In genomic region chr11:37411289-37411688, GRCh38 we compare ENCODE assay signal across 30 cellular contexts.
"Had no signal": no experiment of that assay in that cellular context is flagged by ENCODE, and none has a peak within 500 bp of the region (broad histone marks: within the 10 kb centered on the region; RNA-seq: fewer than 3 reads in every experiment).

No MANE protein-coding gene starts in this region.

- DNase-seq: activated B cell treated with CpG ODN at 0.5 μM for 24 hours; activated CD4-positive, alpha-beta T cell treated with anti-CD3 and anti-CD28 coated beads for 48 hours; activated CD4-positive, alpha-beta T cell treated with anti-CD3 and anti-CD28 coated beads, Interleukin-2, amount 50 U/mL, for 1 hour; activated CD4-positive, alpha-beta T cell treated with anti-CD3 and anti-CD28 coated beads, Interleukin-2, amount 50 U/mL, for 48 hours; activated CD8-positive, alpha-beta memory T cell treated with anti-CD3 and anti-CD28 coated beads, Interleukin-2, amount 10 ng/mL, durations not matched to agents 7 days and 5 days; activated CD8-positive, alpha-beta memory T cell treated with anti-CD3 and anti-CD28 coated beads, Interleukin-2, amount 50 U/mL, for 4 hours; activated CD8-positive, alpha-beta T cell treated with anti-CD3 and anti-CD28 coated beads for 36 hours; activated effector memory CD4-positive, alpha-beta T cell treated with anti-CD3 and anti-CD28 coated beads, Interleukin-2, amount 50 U/mL, for 16 hours; activated naive CD4-positive, alpha-beta T cell treated with anti-CD3 and anti-CD28 coated beads for 36 hours; activated naive CD8-positive, alpha-beta T cell treated with anti-CD3 and anti-CD28 coated beads for 36 hours; activated naive CD8-positive, alpha-beta T cell treated with anti-CD3 and anti-CD28 coated beads, Interleukin-2, amount 50 U/mL, for 24 hours; activated T-cell treated with anti-CD3 and anti-CD28 coated beads, Interleukin-2, amount 50 U/mL, for 1 hour; activated T-cell treated with anti-CD3 and anti-CD28 coated beads, Interleukin-2, amount 50 U/mL, for 48 hours; adrenal gland; amygdala; aorta; body of pancreas; dorsolateral prefrontal cortex; effector memory CD4-positive, alpha-beta T cell; endodermal cell; erythroblast; foreskin melanocyte; head of caudate nucleus; T-helper 1 cell; T-helper 17 cell; T1000; WERI-Rb-1 had no signal

- H3K27ac ChIP-seq: adrenal gland, body of pancreas, coronary artery, dorsolateral prefrontal cortex, esophagus muscularis mucosa, WERI-Rb-1 had no signal

- H3K9me3 ChIP-seq: adrenal gland, esophagus muscularis mucosa had no signal

- ATAC-seq: activated CD4-positive, CD25-positive, alpha-beta regulatory T cell treated with anti-CD3 and anti-CD28 coated beads, Interleukin-2, amount 50 U/mL, for 24 hours; activated CD8-positive, alpha-beta memory T cell treated with anti-CD3 and anti-CD28 coated beads, Interleukin-2, amount 10 ng/mL, durations not matched to agents 7 days and 5 days; activated CD8-positive, alpha-beta T cell treated with anti-CD3 and anti-CD28 coated beads for 36 hours; activated naive CD8-positive, alpha-beta T cell treated with anti-CD3 and anti-CD28 coated beads, Interleukin-2, amount 50 U/mL, for 24 hours; body of pancreas; T-helper 17 cell had no signal

- H3K4me3 ChIP-seq: adrenal gland, body of pancreas, coronary artery, dorsolateral prefrontal cortex, esophagus muscularis mucosa had no signal

- H3K4me1 ChIP-seq: adrenal gland, body of pancreas, esophagus muscularis mucosa had no signal

- H3K27me3 ChIP-seq: adrenal gland, body of pancreas, dorsolateral prefrontal cortex, esophagus muscularis mucosa had no signal

- H3K36me3 ChIP-seq: adrenal gland, esophagus muscularis mucosa, WERI-Rb-1 had no signal
